Comparison of ENCODE assay signal across 23 cellular contexts in genomic region chr9:116605060-116605459, GRCh38.
"Had no signal": no experiment of that assay in that cellular context is flagged by ENCODE, and none has a peak within 500 bp of the region (broad histone marks: within the 10 kb centered on the region; RNA-seq: fewer than 3 reads in every experiment).

No MANE protein-coding gene starts in this region.

- H3K27ac ChIP-seq: colonic mucosa, gastroesophageal sphincter, lower lobe of right lung, pancreas, prostate gland, spleen had no signal

- DNase-seq: activated CD4-positive, alpha-beta T cell treated with anti-CD3 and anti-CD28 coated beads for 36 hours; activated CD4-positive, alpha-beta T cell treated with anti-CD3 and anti-CD28 coated beads, Interleukin-2, amount 50 U/mL, for 4 hours; activated CD4-positive, CD25-positive, alpha-beta regulatory T cell; activated naive CD4-positive, alpha-beta T cell; activated T-cell treated with anti-CD3 and anti-CD28 coated beads for 4 hours; activated T-cell treated with anti-CD3 and anti-CD28 coated beads, Interleukin-2, amount 50 U/mL, for 72 hours; anterior cingulate cortex; colonic mucosa; effector CD8-positive, alpha-beta T cell; lower lobe of right lung; mesenchymal stem cell; naive thymus-derived CD8-positive, alpha-beta T cell; pancreas; spleen; stimulated activated naive CD4-positive, alpha-beta T cell; T-helper 1 cell; trophoblast cell had no signal

- H3K9me3 ChIP-seq: colonic mucosa, lower lobe of right lung, pancreas, prostate gland, thoracic aorta had no signal

- H3K4me1 ChIP-seq: colonic mucosa, gastroesophageal sphincter, lower lobe of right lung, pancreas, prostate gland, spleen had no signal

- H3K27me3 ChIP-seq: colonic mucosa, gastroesophageal sphincter, pancreas, spleen had no signal

- H3K36me3 ChIP-seq: colonic mucosa, gastroesophageal sphincter, lower lobe of right lung, pancreas, prostate gland, thoracic aorta had no signal

- H3K9me3 Mint-ChIP-seq: activated T-cell treated with anti-CD3 and anti-CD28 coated beads, Interleukin-2, amount 50 U/mL, for 72 hours; neural crest cell; T-helper 2 cell treated with Interferon-gamma antibody and Interleukin-4, amounts not matched to agents 5 μg/mL and 100 μg/mL, for 36 hours had no signal

- H3K4me3 ChIP-seq: colonic mucosa, gastroesophageal sphincter, lower lobe of right lung, pancreas, prostate gland, spleen, thoracic aorta had no signal

- H3K27ac Mint-ChIP-seq: activated CD4-positive, alpha-beta T cell treated with anti-CD3 and anti-CD28 coated beads for 36 hours; activated naive CD8-positive, alpha-beta T cell; activated T-cell treated with anti-CD3 and anti-CD28 coated beads, Interleukin-2, amount 50 U/mL, for 72 hours; T-helper 2 cell treated with Interferon-gamma antibody and Interleukin-4, amounts not matched to agents 5 μg/mL and 100 μg/mL, for 36 hours had no signal

- H3K4me1 Mint-ChIP-seq: activated CD4-positive, alpha-beta T cell treated with anti-CD3 and anti-CD28 coated beads for 36 hours; neural crest cell had no signal

- H3K27me3 Mint-ChIP-seq: activated CD4-positive, alpha-beta T cell treated with anti-CD3 and anti-CD28 coated beads for 36 hours; activated naive CD8-positive, alpha-beta T cell; naive thymus-derived CD8-positive, alpha-beta T cell had no signal

- ATAC-seq: activated CD4-positive, alpha-beta T cell treated with anti-CD3 and anti-CD28 coated beads for 36 hours; activated T-cell treated with anti-CD3 and anti-CD28 coated beads, Interleukin-2, amount 50 U/mL, for 72 hours; lower lobe of right lung; naive thymus-derived CD8-positive, alpha-beta T cell had no signal

- H3K4me3 Mint-ChIP-seq: activated CD4-positive, alpha-beta T cell treated with anti-CD3 and anti-CD28 coated beads for 36 hours; activated naive CD8-positive, alpha-beta T cell; activated T-cell treated with anti-CD3 and anti-CD28 coated beads, Interleukin-2, amount 50 U/mL, for 72 hours; naive thymus-derived CD8-positive, alpha-beta T cell; neural crest cell; T-helper 2 cell treated with Interferon-gamma antibody and Interleukin-4, amounts not matched to agents 5 μg/mL and 100 μg/mL, for 36 hours had no signal
